Comparison of ENCODE assay signal across 11 cellular contexts in genomic region chr19:601310-601709, GRCh38. TPM values are rescaled to one million over a fixed set of nuclear protein-coding genes. Genes with fewer than 3 reads are reported as not detected.
"Had no signal": no experiment of that assay in that cellular context is flagged by ENCODE, and none has a peak within 500 bp of the region (broad histone marks: within the 10 kb centered on the region; RNA-seq: fewer than 3 reads in every experiment).

No MANE protein-coding gene starts in this region.

- H3K4me3 ChIP-seq: GM23248 had no signal

- H3K27ac Mint-ChIP-seq: H9, HFFc6 had no signal

- FAIRE-seq: HepG2 had no signal

- DNase-seq: GM23248, GOT3, H9, HCEC 1CT, HFFc6, KBM-7 had no signal

- H3K4me2 ChIP-seq: KMS-11 had no signal

- H3K4me3 Mint-ChIP-seq: H9, HFFc6 had no signal

- H3K27ac ChIP-seq: GM23248, HL-60, KMS-11 had no signal

- H3K4me1 Mint-ChIP-seq: H9 had no signal

- H2AFZ ChIP-seq: GM23248 had no signal

- H3K9ac ChIP-seq: GM23248, KMS-11 had no signal

RNA-seq across cellular contexts. Expression of gene HCN2, which starts 11.6 kb away (rescaled TPM):
- total RNA-seq: HepG2 had no signal

RNA-seq across cellular contexts. Expression of gene FGF22, which starts 38.4 kb away (rescaled TPM):
- total RNA-seq: H4, HT1080 had no signal
- polyA plus RNA-seq: GM23248, HepG2 had no signal

RNA-seq across cellular contexts. Expression of gene GZMM, which starts 57.5 kb away (rescaled TPM):
- total RNA-seq: GM23248, H4, HepG2, HT1080 had no signal
- polyA plus RNA-seq: GM23248 had no signal
